In genomic region chr2:47259829-47260228, GRCh38 we compare ENCODE assay signal across 18 cellular contexts.
"Had no signal": no experiment of that assay in that cellular context is flagged by ENCODE, and none has a peak within 500 bp of the region (broad histone marks: within the 10 kb centered on the region; RNA-seq: fewer than 3 reads in every experiment).

No MANE protein-coding gene starts in this region.

- H3K4me3 ChIP-seq: colonic mucosa, prostate gland, right atrium auricular region, thyroid gland had no signal

- H3K9me3 ChIP-seq: colonic mucosa, prostate gland, right atrium auricular region, thyroid gland had no signal

- DNase-seq: activated CD4-positive, alpha-beta T cell treated with anti-CD3 and anti-CD28 coated beads, Interleukin-2, amount 50 U/mL, for 1 hour; activated CD8-positive, alpha-beta memory T cell treated with anti-CD3 and anti-CD28 coated beads for 24 hours; activated CD8-positive, alpha-beta memory T cell treated with anti-CD3 and anti-CD28 coated beads, Interleukin-2, amount 50 U/mL, for 48 hours; activated effector memory CD4-positive, alpha-beta T cell treated with anti-CD3 and anti-CD28 coated beads, Interleukin-2, amount 50 U/mL, for 16 hours; activated naive CD4-positive, alpha-beta T cell treated with anti-CD3 and anti-CD28 coated beads, Interleukin-2, amount 50 U/mL, for 16 hours; activated T-cell treated with anti-CD3 and anti-CD28 coated beads, Interleukin-2, amount 50 U/mL, for 72 hours; aorta; colonic mucosa; effector CD4-positive, alpha-beta T cell; hypothalamus; islet precursor cell; mammary epithelial cell; midbrain; stimulated activated CD4-positive, alpha-beta T cell treated with anti-CD3 and anti-CD28 coated beads, Interleukin-2, amount 100 ng/mL, for 24 hours; stimulated activated naive CD4-positive, alpha-beta T cell treated with Interleukin-2 at 50 U/mL for 16 hours; thyroid gland had no signal

- H3K27me3 ChIP-seq: colonic mucosa, right atrium auricular region, thyroid gland had no signal

- H3K4me1 ChIP-seq: colonic mucosa, right atrium auricular region had no signal

- H3K27ac ChIP-seq: colonic mucosa, prostate gland, right atrium auricular region, thyroid gland had no signal

- ATAC-seq: activated T-cell treated with anti-CD3 and anti-CD28 coated beads, Interleukin-2, amount 50 U/mL, for 72 hours had no signal

- H3K36me3 ChIP-seq: colonic mucosa, prostate gland, right atrium auricular region, thyroid gland had no signal
